In genomic region chr7:151231964-151232271, GRCh38 we compare ENCODE assay signal across 8 cellular contexts.
A peak's percentile ranks its signal among the peaks of the same experiment; 100 is the strongest.
DNase-seq lines count a peak whose midpoint lies in the region; ATAC-seq and TF ChIP-seq lines count a peak whose summit lies in the region.

No MANE protein-coding gene starts in this region.

- H3K4me3 ChIP-seq in RWPE2 (ENCODE audit: severe bottlenecking) (peak overlapping the region; percentile 88), rectal smooth muscle tissue (ENCODE audit: low read length) (peak overlapping the region; percentile 79)

- peak overlapping the region; percentile 54 for H3K9ac ChIP-seq in rectal smooth muscle tissue (ENCODE audit: low read length)

- no peak for TF ChIP-seq CTCF in GM10266 (IDR thresholded peaks at IDR 0.05; ENCODE audit: control insufficient read depth, insufficient read depth, low read depth, missing control alignments)
- TF ChIP-seq CTCF in RWPE2 (IDR thresholded peaks at IDR 0.05; ENCODE audit: poor library complexity, severe bottlenecking) = no peak

- no peak for ATAC-seq in RWPE2 (ENCODE audit: low read depth)
- no peak for ATAC-seq in HG02981 (IDR thresholded peaks at IDR 0.05; ENCODE audit: unreplicated experiment)
- ATAC-seq in HG03196 (IDR thresholded peaks at IDR 0.05; ENCODE audit: unreplicated experiment) = no peak

- H3K4me1 ChIP-seq in RWPE2 (ENCODE audit: insufficient read depth, poor library complexity, severe bottlenecking) (no peaks in the 10 kb centered on the region), rectal smooth muscle tissue (ENCODE audit: control insufficient read depth, insufficient read depth, low read length) (peaks cover 10% of the 10 kb centered on the region)

- H3K9me3 ChIP-seq in RWPE2 (ENCODE audit: severe bottlenecking) = no peaks in the 10 kb centered on the region

- DNase-seq in GM10266 (ENCODE audit: extremely low spot score) = peak; percentile 44
- DNase-seq in RWPE2 (ENCODE audit: low spot score) = no peak
- peak; percentile 35 for DNase-seq in fibroblast of gingiva (ENCODE audit: low read depth)
- no peak for DNase-seq in AG08396 (ENCODE audit: low spot score)
- DNase-seq in SHP77 treated with DMSO at 0.1 percent for 48 hours (lab: John Stamatoyannopoulos, UW) = no peak

- H3K27me3 ChIP-seq in RWPE2 (ENCODE audit: insufficient read depth, poor library complexity, severe bottlenecking) (no peaks in the 10 kb centered on the region), rectal smooth muscle tissue (ENCODE audit: control insufficient read depth, insufficient read depth, low read length) (no peaks in the 10 kb centered on the region)

- H3K36me3 ChIP-seq in RWPE2 (ENCODE audit: low read depth) (peaks cover 37% of the 10 kb centered on the region), rectal smooth muscle tissue (ENCODE audit: control insufficient read depth, insufficient read depth, low read length) (peaks cover 13% of the 10 kb centered on the region)

- H3K27ac ChIP-seq in RWPE2 (ENCODE audit: poor library complexity, severe bottlenecking) = peak overlapping the region; percentile 61
- peak overlapping the region; percentile 69 for H3K27ac ChIP-seq in rectal smooth muscle tissue (ENCODE audit: low read depth, low read length)

Comparison
In these comparisons a context has a peak if more than half of its experiments do, and no peak if none do; other contexts are left out.
1. DNase-seq: peak in GM10266 (single experiment) and fibroblast of gingiva (single experiment); none in RWPE2 (single experiment), AG08396 (single experiment) and SHP77 treated with DMSO at 0.1 percent for 48 hours (single experiment).